In genomic region chr15:27767918-27768640, GRCh38 we compare ENCODE assay signal across 33 cellular contexts.
"Had no signal": no experiment of that assay in that cellular context is flagged by ENCODE, and none has a peak within 500 bp of the region (broad histone marks: within the 10 kb centered on the region; RNA-seq: fewer than 3 reads in every experiment).

No MANE protein-coding gene starts in this region.

- H3K27ac Mint-ChIP-seq: activated CD4-positive, alpha-beta memory T cell treated with anti-CD3 and anti-CD28 coated beads, Interleukin-2, amount 10 ng/mL, durations not matched to agents 7 days and 5 days; activated CD4-positive, alpha-beta T cell treated with anti-CD3 and anti-CD28 coated beads, Interleukin-2, amount 10 ng/mL, durations not matched to agents 7 days and 5 days; activated T-cell treated with anti-CD3 and anti-CD28 coated beads, Interleukin-2, amount 50 U/mL, for 24 hours; dendritic cell treated with granulocyte-macrophage colony-stimulating factor and Interleukin-4, amounts not matched to agents 40 ng/mL and 50 ng/mL, for 4 days; stimulated activated memory B cell treated with anti-CD40 and anti-IgM and Interleukin-4, amounts not matched to agents 10 μg/mL and 1 μg/mL and 100 μg/mL, for 72 hours; stimulated activated naive CD8-positive, alpha-beta T cell treated with anti-CD3 and anti-CD28 coated beads, Interleukin-15, amount 100 ng/mL, for 72 hours; T-helper 1 cell treated with Interleukin-12 subunit alpha and Interleukin-12 subunit beta and Interleukin-4 antibody, amounts not matched to agents 30 μg/mL and 1 μg/mL, for 36 hours had no signal

- H3K9me3 ChIP-seq: ovary, prostate gland, thyroid gland, upper lobe of right lung had no signal

- H3K27me3 ChIP-seq: brain microvascular endothelial cell, ovary, sigmoid colon, thyroid gland, upper lobe of right lung had no signal

- H3K36me3 ChIP-seq: brain microvascular endothelial cell, ovary, prostate gland, sigmoid colon, thyroid gland, upper lobe of right lung, WERI-Rb-1 had no signal

- DNase-seq: activated CD4-positive, alpha-beta memory T cell treated with anti-CD3 and anti-CD28 coated beads, Interleukin-2, amount 10 ng/mL, durations not matched to agents 7 days and 5 days; activated CD4-positive, alpha-beta T cell treated with anti-CD3 and anti-CD28 coated beads, Interleukin-2, amount 10 ng/mL, durations not matched to agents 7 days and 5 days; activated CD4-positive, CD25-positive, alpha-beta regulatory T cell treated with anti-CD3 and anti-CD28 coated beads, Interleukin-2, amount 50 U/mL, for 72 hours; activated CD8-positive, alpha-beta memory T cell treated with anti-CD3 and anti-CD28 coated beads, Interleukin-2, amount 50 U/mL, for 48 hours; activated gamma-delta T cell treated with Interleukin-2 at 50 U/mL for 16 hours; activated naive CD4-positive, alpha-beta T cell treated with anti-CD3 and anti-CD28 coated beads, Interleukin-2, amount 50 U/mL, for 16 hours; activated T-cell treated with anti-CD3 and anti-CD28 coated beads, Interleukin-2, amount 50 U/mL, for 24 hours; amniotic stem cell; brain microvascular endothelial cell; central memory CD4-positive, alpha-beta T cell; effector CD4-positive, alpha-beta T cell; islet precursor cell; left ventricle myocardium superior; ovary; sigmoid colon; small intestine; stimulated activated CD4-positive, alpha-beta T cell treated with anti-CD3 and anti-CD28 coated beads, Interleukin-4, amount 100 ng/mL, for 4 hours; stimulated activated CD8-positive, alpha-beta memory T cell treated with anti-CD3 and anti-CD28 coated beads, Interleukin-4, amount 100 ng/mL, for 48 hours; stimulated activated naive CD8-positive, alpha-beta T cell treated with anti-CD3 and anti-CD28 coated beads, Interleukin-15, amount 100 ng/mL, for 72 hours; SW 1271; T-helper 9 cell; thyroid gland; upper lobe of right lung; WERI-Rb-1 had no signal

- H3K4me3 ChIP-seq: ovary, prostate gland, sigmoid colon, thyroid gland, upper lobe of right lung had no signal

- H3K36me3 Mint-ChIP-seq: stimulated activated memory B cell treated with anti-CD40 and anti-IgM and Interleukin-4, amounts not matched to agents 10 μg/mL and 1 μg/mL and 100 μg/mL, for 72 hours had no signal

- H3K27me3 Mint-ChIP-seq: activated CD4-positive, alpha-beta memory T cell treated with anti-CD3 and anti-CD28 coated beads, Interleukin-2, amount 10 ng/mL, durations not matched to agents 7 days and 5 days; activated CD4-positive, alpha-beta T cell treated with anti-CD3 and anti-CD28 coated beads, Interleukin-2, amount 10 ng/mL, durations not matched to agents 7 days and 5 days; activated T-cell treated with anti-CD3 and anti-CD28 coated beads, Interleukin-2, amount 50 U/mL, for 24 hours; dendritic cell treated with granulocyte-macrophage colony-stimulating factor and Interleukin-4, amounts not matched to agents 40 ng/mL and 50 ng/mL, for 4 days; stimulated activated memory B cell treated with anti-CD40 and anti-IgM and Interleukin-4, amounts not matched to agents 10 μg/mL and 1 μg/mL and 100 μg/mL, for 72 hours; stimulated activated naive CD8-positive, alpha-beta T cell treated with anti-CD3 and anti-CD28 coated beads, Interleukin-15, amount 100 ng/mL, for 72 hours had no signal

- H3K4me1 Mint-ChIP-seq: activated CD4-positive, alpha-beta memory T cell treated with anti-CD3 and anti-CD28 coated beads, Interleukin-2, amount 10 ng/mL, durations not matched to agents 7 days and 5 days; activated CD4-positive, alpha-beta T cell treated with anti-CD3 and anti-CD28 coated beads, Interleukin-2, amount 10 ng/mL, durations not matched to agents 7 days and 5 days; stimulated activated memory B cell treated with anti-CD40 and anti-IgM and Interleukin-4, amounts not matched to agents 10 μg/mL and 1 μg/mL and 100 μg/mL, for 72 hours; stimulated activated naive CD8-positive, alpha-beta T cell treated with anti-CD3 and anti-CD28 coated beads, Interleukin-15, amount 100 ng/mL, for 72 hours had no signal

- H3K4me3 Mint-ChIP-seq: activated CD4-positive, alpha-beta memory T cell treated with anti-CD3 and anti-CD28 coated beads, Interleukin-2, amount 10 ng/mL, durations not matched to agents 7 days and 5 days; activated CD4-positive, alpha-beta T cell treated with anti-CD3 and anti-CD28 coated beads, Interleukin-2, amount 10 ng/mL, durations not matched to agents 7 days and 5 days; activated T-cell treated with anti-CD3 and anti-CD28 coated beads, Interleukin-2, amount 50 U/mL, for 24 hours; dendritic cell treated with granulocyte-macrophage colony-stimulating factor and Interleukin-4, amounts not matched to agents 40 ng/mL and 50 ng/mL, for 4 days; stimulated activated memory B cell treated with anti-CD40 and anti-IgM and Interleukin-4, amounts not matched to agents 10 μg/mL and 1 μg/mL and 100 μg/mL, for 72 hours; stimulated activated naive CD8-positive, alpha-beta T cell treated with anti-CD3 and anti-CD28 coated beads, Interleukin-15, amount 100 ng/mL, for 72 hours; T-helper 1 cell treated with Interleukin-12 subunit alpha and Interleukin-12 subunit beta and Interleukin-4 antibody, amounts not matched to agents 30 μg/mL and 1 μg/mL, for 36 hours had no signal

- FAIRE-seq: astrocyte, endometrium, frontal cortex, small intestine, TTC549 had no signal

- ATAC-seq: left ventricle myocardium superior; stimulated activated memory B cell treated with anti-CD40 and anti-IgM and Interleukin-4, amounts not matched to agents 10 μg/mL and 1 μg/mL and 100 μg/mL, for 72 hours; stimulated activated naive CD8-positive, alpha-beta T cell treated with anti-CD3 and anti-CD28 coated beads, Interleukin-15, amount 100 ng/mL, for 72 hours; upper lobe of right lung had no signal

- H3K27ac ChIP-seq: brain microvascular endothelial cell, epithelial cell of prostate, ovary, prostate gland, sigmoid colon, thyroid gland, upper lobe of right lung, WERI-Rb-1 had no signal

- H3K4me1 ChIP-seq: prostate gland, sigmoid colon, thyroid gland, upper lobe of right lung had no signal
